Comparison of ENCODE assay signal across 11 cellular contexts in genomic region chr1:17551755-17552234, GRCh38. TPM values are rescaled to one million over a fixed set of nuclear protein-coding genes. Genes with fewer than 3 reads are reported as not detected.
DNase-seq lines count a peak whose midpoint lies in the region; ATAC-seq and TF ChIP-seq lines count a peak whose summit lies in the region.
"Had no signal": no experiment of that assay in that cellular context is flagged by ENCODE, and none has a peak within 500 bp of the region (broad histone marks: within the 10 kb centered on the region; RNA-seq: fewer than 3 reads in every experiment).

No MANE protein-coding gene starts in this region.

- peaks cover 18% of the 10 kb centered on the region; the same call in 2 of the 3 replicates for H3K36me3 Mint-ChIP-seq in GM23338 (ENCODE audit: low read depth)

- peak overlapping the region; percentile 56 for H3K4me3 Mint-ChIP-seq in GM23338
- H3K4me3 Mint-ChIP-seq: T-helper 1 cell treated with Interleukin-12 subunit alpha and Interleukin-12 subunit beta and Interleukin-4 antibody, amounts not matched to agents 30 μg/mL and 1 μg/mL, for 36 hours had no signal

- H3K27ac ChIP-seq in GM23338 (ENCODE audit: low read depth), result peak overlapping the region; percentile 56

- no peak for TF ChIP-seq CTCF in GM23338 (conservative IDR thresholded peaks at IDR 0.05; ENCODE audit: low read depth in 2 of 2)
- TF ChIP-seq CTCF in retinal pigment epithelial cell (conservative IDR thresholded peaks at IDR 0.05; ENCODE audit: low read depth, low read length), result no peak

- no peaks in the 10 kb centered on the region for H3K27me3 ChIP-seq in GM23338 (ENCODE audit: insufficient read depth)

- no peaks in the 10 kb centered on the region for H3K9me2 ChIP-seq in GM23338 (ENCODE audit: insufficient read depth)

- peaks cover 84% of the 10 kb centered on the region for H3K4me1 Mint-ChIP-seq in GM23338

- H3K79me2 ChIP-seq in GM23338 (replicated peaks; ENCODE audit: insufficient read depth), result peaks cover 76% of the 10 kb centered on the region

- no peaks in the 10 kb centered on the region for H3K9me3 Mint-ChIP-seq in GM23338
- H3K9me3 Mint-ChIP-seq: T-helper 1 cell treated with Interleukin-12 subunit alpha and Interleukin-12 subunit beta and Interleukin-4 antibody, amounts not matched to agents 30 μg/mL and 1 μg/mL, for 36 hours had no signal

- no peaks in the 10 kb centered on the region for H4K20me1 ChIP-seq in GM23338 (replicated peaks; ENCODE audit: insufficient read depth)

- peak overlapping the region; percentile 67 for H3K4me2 ChIP-seq in GM23338

- peaks cover 38% of the 10 kb centered on the region for H3F3A ChIP-seq in GM23338 (replicated peaks; ENCODE audit: low read depth)

- H3K4me1 ChIP-seq in GM23338 (ENCODE audit: insufficient read depth), result peaks cover 66% of the 10 kb centered on the region

- peak overlapping the region; percentile 65 for H3K27ac Mint-ChIP-seq in GM23338
- H3K27ac Mint-ChIP-seq: T-helper 1 cell treated with Interleukin-12 subunit alpha and Interleukin-12 subunit beta and Interleukin-4 antibody, amounts not matched to agents 30 μg/mL and 1 μg/mL, for 36 hours had no signal

- in situ Hi-C loops in SK-MEL-5 (cut with HindIII; ENCODE audit: low pct_unique_long_range_greater_than_20kb, low sequenced_read_pairs), result no loop called here

- no peak overlapping the region for H2AFZ ChIP-seq in GM23338

- DNase-seq in GM23338 (ENCODE audit: low spot score), result no peak
- DNase-seq in SK-MEL-5 (ENCODE audit: low read depth, low spot score), result peak; percentile 39
- DNase-seq in glomerular visceral epithelial cell (ENCODE audit: extremely low spot score), result peak; percentile 76
- DNase-seq in retinal pigment epithelial cell (ENCODE audit: low read depth), result no peak
- no peak for DNase-seq in inferior parietal cortex (ENCODE audit: extremely low spot score)
- DNase-seq: central memory CD4-positive, alpha-beta T cell; stimulated activated CD4-positive, alpha-beta T cell treated with anti-CD3 and anti-CD28 coated beads, Interleukin-15, amount 100 ng/mL, for 24 hours had no signal

- peaks cover 10% of the 10 kb centered on the region for H3K27me3 Mint-ChIP-seq in GM23338 (ENCODE audit: insufficient read depth, low read depth, poor library complexity)

- H3K36me3 ChIP-seq in GM23338 (ENCODE audit: insufficient read depth), result no peaks in the 10 kb centered on the region

- peak overlapping the region; percentile 11; the same call in 1 of the 2 replicates for H3K4me3 ChIP-seq in GM23338
- H3K4me3 ChIP-seq in retinal pigment epithelial cell (ENCODE audit: low read length), result peak overlapping the region; percentile 14

- ATAC-seq in GM23338, result peak; percentile 5; the same call in 2 of the 3 replicates
- ATAC-seq in GM21528 (IDR thresholded peaks at IDR 0.05; ENCODE audit: low FRiP score, unreplicated experiment), result no peak
- ATAC-seq in GM21737 (IDR thresholded peaks at IDR 0.05; ENCODE audit: unreplicated experiment), result no peak
- ATAC-seq in GM18519 (IDR thresholded peaks at IDR 0.05; ENCODE audit: low FRiP score, unreplicated experiment), result no peak

TF ChIP-seq in GM23338, 12 proteins besides CTCF, POLR2A, EP300 and RAD21:
- TF ChIP-seq CREB1 (CRISPR knock-in tag; IDR thresholded peaks at IDR 0.05; ENCODE audit: low read depth), result no peak
- no peak for TF ChIP-seq ZNF331 (CRISPR knock-in tag; IDR thresholded peaks at IDR 0.05; ENCODE audit: low read depth)
- TF ChIP-seq ETS1 (IDR thresholded peaks at IDR 0.05), result no peak
- TF ChIP-seq POLR2AphosphoS5 (IDR thresholded peaks at IDR 0.05; ENCODE audit: low read depth), result no peak
- no peak for TF ChIP-seq JUNB (IDR thresholded peaks at IDR 0.05; ENCODE audit: unreplicated experiment)
- no peak for TF ChIP-seq ZNF114 (CRISPR knock-in tag; IDR thresholded peaks at IDR 0.05)
- TF ChIP-seq EZH2 (IDR thresholded peaks at IDR 0.05; ENCODE audit: low read depth, unreplicated experiment), result no peak

RNA-seq across cellular contexts. Expression of gene ARHGEF10L, which starts 12.3 kb away (rescaled TPM):
- 37.9 and 46.8 TPM in 2 replicates for total RNA-seq in GM23338 (2014; rRNA removed; shearing (Covaris generic))
- polyA plus RNA-seq in GM23338 (2016; fragmentation: Nextera tagmentation; extraction: Ambion mirVana), result 12.1 and 13.4 TPM in 2 replicates
- 4.2 and 4.4 TPM in 2 replicates for total RNA-seq in SK-MEL-5 (2014; rRNA removed; shearing (Covaris generic))
- polyA plus RNA-seq in SK-MEL-5 (2015; cell fraction: cytosol; rRNA removed), result 6.8 and 9.3 TPM in 2 replicates
- 15.1 and 28.3 TPM in 2 replicates for polyA plus RNA-seq in SK-MEL-5 (2015; cell fraction: nucleus; rRNA removed)

Comparison
In these comparisons a context has a peak if more than half of its experiments do, and no peak if none do; other contexts are left out.
1. DNase-seq: peak in SK-MEL-5 (single experiment) and glomerular visceral epithelial cell (single experiment); none in GM23338 (single experiment), retinal pigment epithelial cell (single experiment) and inferior parietal cortex (single experiment).